In the genomic region with DNA sequence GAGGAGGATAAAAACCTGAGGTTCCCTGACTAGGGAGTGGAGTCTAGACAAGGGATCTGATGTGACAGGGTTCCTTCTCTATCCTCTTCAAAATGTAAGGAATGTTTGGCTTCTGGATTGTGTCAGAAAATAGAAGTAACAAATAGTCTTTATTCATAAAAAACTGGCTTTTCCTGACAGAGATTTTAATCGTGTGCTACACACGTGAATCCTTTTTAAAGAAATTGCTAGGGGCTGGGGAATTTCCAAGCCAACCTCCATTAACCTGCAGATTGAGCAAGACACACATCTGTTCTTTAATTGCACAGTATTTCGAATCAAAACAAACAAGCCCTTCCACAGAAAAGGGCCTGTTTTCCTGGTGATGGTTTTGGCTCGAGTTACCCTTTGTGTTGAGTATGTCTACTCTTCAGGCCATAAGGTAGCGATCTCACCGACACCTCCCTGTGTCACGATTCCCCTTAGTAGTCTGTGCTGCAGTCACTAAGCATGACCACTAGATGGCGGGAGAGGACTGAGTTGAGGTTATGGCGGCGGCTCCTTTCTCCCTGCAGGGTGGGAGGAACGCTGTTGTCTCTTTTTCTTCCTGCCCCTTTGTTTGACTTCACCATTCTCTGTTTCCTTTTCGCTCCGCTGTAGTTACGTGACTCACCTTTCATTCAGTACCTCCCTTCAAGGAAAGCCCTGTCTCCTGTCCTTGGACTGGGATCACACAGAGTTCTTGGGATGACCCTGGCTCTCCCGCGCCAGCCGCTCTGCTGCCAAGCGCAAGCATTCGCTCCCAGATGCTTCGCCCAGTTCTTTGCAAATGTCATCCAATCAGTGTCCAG, we compare ENCODE assay signal across 8 cellular contexts.
A peak's percentile ranks its signal among the peaks of the same experiment; 100 is the strongest.
DNase-seq lines count a peak whose midpoint lies in the region; ATAC-seq and TF ChIP-seq lines count a peak whose summit lies in the region.

No MANE protein-coding gene starts in this region.

- H3K9me3 ChIP-seq in HAP-1 (no peaks in the 10 kb centered on the region), MG63 (no peaks in the 10 kb centered on the region), heart left ventricle (no peaks in the 10 kb centered on the region), upper lobe of right lung (no peaks in the 10 kb centered on the region)

- peak overlapping the region; percentile 85 for H3K27ac Mint-ChIP-seq in activated naive CD8-positive, alpha-beta T cell treated with anti-CD3 and anti-CD28 coated beads, Interleukin-2, amount 10 ng/mL, durations not matched to agents 7 days and 5 days
- H3K27ac Mint-ChIP-seq in progenitor cell of endocrine pancreas, result peak overlapping the region; percentile 79

- peak; percentile 92 to 99 (median 96) for TF ChIP-seq CTCF in heart left ventricle (IDR thresholded peaks at IDR 0.05)
- peak; percentile 93 for TF ChIP-seq CTCF in progenitor cell of endocrine pancreas (IDR thresholded peaks at IDR 0.05; ENCODE audit: unreplicated experiment)
- peak; percentile 96 for TF ChIP-seq CTCF in upper lobe of right lung (IDR thresholded peaks at IDR 0.05)

- H3K27me3 ChIP-seq in HAP-1 (ENCODE audit: low read depth) (peaks cover 5% of the 10 kb centered on the region; the same call in 1 of the 2 replicates), MG63 (peaks cover 6% of the 10 kb centered on the region), heart left ventricle (peaks cover 0 to 4% (median 0%) of the 10 kb centered on the region in 9 donors), upper lobe of right lung (no peaks in the 10 kb centered on the region)

- DNase-seq in GM03348 (ENCODE audit: low spot score), result peak; percentile 88
- DNase-seq in HAP-1 (ENCODE audit: low spot score in 2 of 2), result peak; percentile 60 to 84
- peak; percentile 64 for DNase-seq in MG63
- DNase-seq in activated naive CD8-positive, alpha-beta T cell treated with anti-CD3 and anti-CD28 coated beads, Interleukin-2, amount 10 ng/mL, durations not matched to agents 7 days and 5 days, result peak; percentile 73
- peak; percentile 64 to 70 (median 69) for DNase-seq in heart left ventricle
- peak; percentile 75 for DNase-seq in progenitor cell of endocrine pancreas (ENCODE audit: low spot score, unreplicated experiment)
- peak; percentile 70 for DNase-seq in upper lobe of right lung

- H3K4me1 ChIP-seq in HAP-1 (no peaks in the 10 kb centered on the region), heart left ventricle (peaks cover 0 to 8% (median 0%) of the 10 kb centered on the region in 12 donors), upper lobe of right lung (peaks cover 6% of the 10 kb centered on the region)

- H3K27me3 Mint-ChIP-seq in activated naive CD8-positive, alpha-beta T cell treated with anti-CD3 and anti-CD28 coated beads, Interleukin-2, amount 10 ng/mL, durations not matched to agents 7 days and 5 days, result peaks cover 5% of the 10 kb centered on the region
- H3K27me3 Mint-ChIP-seq in progenitor cell of endocrine pancreas, result peaks cover 45% of the 10 kb centered on the region

- no peaks in the 10 kb centered on the region for H3K9me3 Mint-ChIP-seq in activated naive CD8-positive, alpha-beta T cell treated with anti-CD3 and anti-CD28 coated beads, Interleukin-2, amount 10 ng/mL, durations not matched to agents 7 days and 5 days
- H3K9me3 Mint-ChIP-seq in progenitor cell of endocrine pancreas (ENCODE audit: low read depth), result no peaks in the 10 kb centered on the region

- TF ChIP-seq POLR2A in heart left ventricle (IDR thresholded peaks at IDR 0.05), result no peak

- peak overlapping the region; percentile 64 for H3K4me3 Mint-ChIP-seq in activated naive CD8-positive, alpha-beta T cell treated with anti-CD3 and anti-CD28 coated beads, Interleukin-2, amount 10 ng/mL, durations not matched to agents 7 days and 5 days
- peak overlapping the region; percentile 81 for H3K4me3 Mint-ChIP-seq in progenitor cell of endocrine pancreas (ENCODE audit: low read depth)

- in situ Hi-C loops in HAP-1 (cut with MboI; ENCODE audit: low sequenced_read_pairs), result loop anchor here (10.0 to 25.0 kb wide), 2 partner anchors 451 to 1186 kb away; no protein-coding TSS in a partner anchor

- H3K4me3 ChIP-seq in HAP-1 (no peak overlapping the region; the same call in 1 of the 2 replicates), MG63 (peak overlapping the region; percentile 40), heart left ventricle (peak overlapping the region in 11 of 12 donors; percentile 14 to 54 (median 41)), upper lobe of right lung (peak overlapping the region; percentile 35)

- WGBS in heart left ventricle, 4 donors, result 1 to 4% (median 3%) methylated on average over 20 of the region's 20 CpGs

- peaks cover 33% of the 10 kb centered on the region for H3K4me1 Mint-ChIP-seq in activated naive CD8-positive, alpha-beta T cell treated with anti-CD3 and anti-CD28 coated beads, Interleukin-2, amount 10 ng/mL, durations not matched to agents 7 days and 5 days
- H3K4me1 Mint-ChIP-seq in progenitor cell of endocrine pancreas (ENCODE audit: low read depth), result peaks cover 4% of the 10 kb centered on the region

- H3K27ac ChIP-seq in heart left ventricle (no peak overlapping the region), upper lobe of right lung (no peak overlapping the region)

- peaks cover 4% of the 10 kb centered on the region for H3K36me3 Mint-ChIP-seq in activated naive CD8-positive, alpha-beta T cell treated with anti-CD3 and anti-CD28 coated beads, Interleukin-2, amount 10 ng/mL, durations not matched to agents 7 days and 5 days
- H3K36me3 Mint-ChIP-seq in progenitor cell of endocrine pancreas (ENCODE audit: insufficient read depth), result no peaks in the 10 kb centered on the region

- peak; percentile 98 for ATAC-seq in SK-N-SH treated with all-trans-retinoic acid at 6 μM for 48 hours
- peak; percentile 91 for ATAC-seq in activated naive CD8-positive, alpha-beta T cell treated with anti-CD3 and anti-CD28 coated beads, Interleukin-2, amount 10 ng/mL, durations not matched to agents 7 days and 5 days (ENCODE audit: low read depth)
- ATAC-seq in heart left ventricle, result peak; percentile 83 to 96 (median 94)
- ATAC-seq in upper lobe of right lung, result peak; percentile 98

- H3K36me3 ChIP-seq in HAP-1 (replicated peaks) (no peaks in the 10 kb centered on the region), MG63 (no peaks in the 10 kb centered on the region), heart left ventricle (no peaks in the 10 kb centered on the region), upper lobe of right lung (no peaks in the 10 kb centered on the region)

- POLR2A ChIA-PET in activated naive CD8-positive, alpha-beta T cell treated with anti-CD3 and anti-CD28 coated beads, Interleukin-2, amount 10 ng/mL, durations not matched to agents 7 days and 5 days (lab: Charles Lee), result interaction anchor here (1.0 to 1.6 kb wide), 3 partner anchors 74 to 1225 kb away, joined by 3 to 11 read pairs (median 3); partner anchors contain the start of gene MLLT3

- intact Hi-C loops in heart left ventricle (cut with DNase I), result loop anchor here (1.0 to 10.0 kb wide), 18 partner anchors 101 to 1189 kb away; partner anchors contain the start of gene MLLT3 (in 7 of the 10)
- intact Hi-C loops in upper lobe of right lung (cut with DNase I), result loop anchor here (5.0 to 10.0 kb wide), 2 partner anchors 1016 to 1189 kb away; no protein-coding TSS in a partner anchor

TF ChIP-seq in SK-N-SH treated with all-trans-retinoic acid at 6 μM for 48 hours, 23 proteins besides CTCF, POLR2A, EP300 and RAD21 (continues in another document):
- TF ChIP-seq ARNTL (CRISPR knock-in tag; IDR thresholded peaks at IDR 0.05; ENCODE audit: borderline replicate concordance, low read depth) (no peak), PATZ1 (CRISPR knock-in tag; IDR thresholded peaks at IDR 0.05; ENCODE audit: borderline replicate concordance) (no peak), ZNF565 (CRISPR knock-in tag; conservative IDR thresholded peaks at IDR 0.05; ENCODE audit: low read depth) (no peak), OSR1 (CRISPR knock-in tag; IDR thresholded peaks at IDR 0.05) (no peak), TOX (CRISPR knock-in tag; IDR thresholded peaks at IDR 0.05; ENCODE audit: borderline replicate concordance) (no peak), CSRNP3 (CRISPR knock-in tag; IDR thresholded peaks at IDR 0.05) (no peak), ZNF8 (CRISPR knock-in tag; IDR thresholded peaks at IDR 0.05) (no peak), ZFP30 (CRISPR knock-in tag; IDR thresholded peaks at IDR 0.05) (no peak), ZNF70 (CRISPR knock-in tag; IDR thresholded peaks at IDR 0.05) (no peak), TCF4 (CRISPR knock-in tag; IDR thresholded peaks at IDR 0.05; ENCODE audit: borderline replicate concordance) (no peak)
